Comparison of ENCODE assay signal across 17 cellular contexts in genomic region chr19:31461814-31462539, GRCh38.
DNase-seq lines count a peak whose midpoint lies in the region; ATAC-seq lines count a peak whose summit lies in the region.
"Had no signal": no experiment of that assay in that cellular context is flagged by ENCODE, and none has a peak within 500 bp of the region (broad histone marks: within the 10 kb centered on the region; RNA-seq: fewer than 3 reads in every experiment).

No MANE protein-coding gene starts in this region.

- no peaks in the 10 kb centered on the region for H3K4me1 Mint-ChIP-seq in activated T-cell treated with anti-CD3 and anti-CD28 coated beads, Interleukin-2, amount 50 U/mL, for 72 hours (ENCODE audit: low read depth)

- ATAC-seq in activated T-cell treated with anti-CD3 and anti-CD28 coated beads, Interleukin-2, amount 50 U/mL, for 72 hours (replicated peaks in 1 of 2): no peak
- no peak for ATAC-seq in GM21528 (IDR thresholded peaks at IDR 0.05; ENCODE audit: low FRiP score, unreplicated experiment)

- no peaks in the 10 kb centered on the region for H3K27me3 Mint-ChIP-seq in activated T-cell treated with anti-CD3 and anti-CD28 coated beads, Interleukin-2, amount 50 U/mL, for 72 hours (ENCODE audit: low read depth)

- H3K27ac Mint-ChIP-seq in activated T-cell treated with anti-CD3 and anti-CD28 coated beads, Interleukin-2, amount 50 U/mL, for 72 hours: no peak overlapping the region

- DNase-seq in A172 (ENCODE audit: low spot score) (peak; percentile 53), GM03348 (ENCODE audit: low spot score) (peak; percentile 6), T1000 (lab: John Stamatoyannopoulos, UW) (peak; percentile 42), fibroblast of peridontal ligament (ENCODE audit: extremely low read depth) (peak; percentile 3), hepatic stellate cell (ENCODE audit: low spot score) (no peak), DMS79 treated with DMSO at 0.1 percent for 48 hours (lab: John Stamatoyannopoulos, UW) (no peak)
- no peak for DNase-seq in activated T-cell treated with anti-CD3 and anti-CD28 coated beads, Interleukin-2, amount 50 U/mL, for 72 hours
- DNase-seq: activated CD4-positive, alpha-beta T cell treated with anti-CD3 and anti-CD28 coated beads for 1 hour; dermis blood vessel endothelial cell; glutamatergic neuron; NCI-H1417; NCI-H2171; OCI-M1; spleen; stimulated activated CD8-positive, alpha-beta memory T cell treated with anti-CD3 and anti-CD28 coated beads, Interleukin-4, amount 100 ng/mL, for 48 hours; substantia nigra had no signal

- no peak overlapping the region for H3K4me3 Mint-ChIP-seq in activated T-cell treated with anti-CD3 and anti-CD28 coated beads, Interleukin-2, amount 50 U/mL, for 72 hours

- no peaks in the 10 kb centered on the region for H3K9me3 Mint-ChIP-seq in activated T-cell treated with anti-CD3 and anti-CD28 coated beads, Interleukin-2, amount 50 U/mL, for 72 hours

- no peaks in the 10 kb centered on the region for H3K36me3 Mint-ChIP-seq in activated T-cell treated with anti-CD3 and anti-CD28 coated beads, Interleukin-2, amount 50 U/mL, for 72 hours (ENCODE audit: insufficient read depth in 2 of 2)

Comparison
In these comparisons a context has a peak if more than half of its experiments do, and no peak if none do; other contexts are left out.
1. DNase-seq: peak in A172 (single experiment), GM03348 (single experiment), T1000 (single experiment) and fibroblast of peridontal ligament (single experiment); none in hepatic stellate cell (single experiment), activated T-cell treated with anti-CD3 and anti-CD28 coated beads, Interleukin-2, amount 50 U/mL, for 72 hours (0 of 2) and DMS79 treated with DMSO at 0.1 percent for 48 hours (single experiment).